Comparison of ENCODE assay signal across 22 cellular contexts in genomic region chr2:9773905-9774239, GRCh38.
DNase-seq lines count a peak whose midpoint lies in the region; FAIRE-seq and TF ChIP-seq lines count a peak whose summit lies in the region.
"Had no signal": no experiment of that assay in that cellular context is flagged by ENCODE, and none has a peak within 500 bp of the region (broad histone marks: within the 10 kb centered on the region; RNA-seq: fewer than 3 reads in every experiment).

No MANE protein-coding gene starts in this region.

- H3K18ac ChIP-seq in mesendoderm (ENCODE audit: low read length), result no peak overlapping the region

- no peak overlapping the region for H3K56ac ChIP-seq in mesendoderm (ENCODE audit: low read length)

- H3K79me1 ChIP-seq in mesendoderm (ENCODE audit: low read length), result no peaks in the 10 kb centered on the region

- H3K4me2 ChIP-seq in osteoblast (ENCODE audit: insufficient read depth, low read length) (peak overlapping the region; percentile 44), mesendoderm (ENCODE audit: low read length) (no peak overlapping the region)
- H3K4me2 ChIP-seq: A549 had no signal

- H2BK5ac ChIP-seq in mesendoderm (ENCODE audit: low read length), result no peak overlapping the region

- no peaks in the 10 kb centered on the region for H3K9me3 ChIP-seq in esophagus squamous epithelium
- H3K9me3 ChIP-seq in kidney (ENCODE audit: control insufficient read depth in 1 of 2, low read length in 2 of 2), result no peaks in the 10 kb centered on the region
- H3K9me3 ChIP-seq in osteoblast (ENCODE audit: low read depth, low read length), result no peaks in the 10 kb centered on the region
- H3K9me3 ChIP-seq: A549, MG63, SJCRH30 had no signal

- H3K79me2 ChIP-seq in osteoblast (ENCODE audit: insufficient read depth, low read length), result no peaks in the 10 kb centered on the region
- H3K79me2 ChIP-seq in mesendoderm (ENCODE audit: control insufficient read depth, insufficient read depth, low read length), result no peaks in the 10 kb centered on the region

- TF ChIP-seq CTCF in esophagus squamous epithelium (IDR thresholded peaks at IDR 0.05) (no peak), kidney (IDR thresholded peaks at IDR 0.05; ENCODE audit: borderline replicate concordance, extremely low read depth, insufficient read depth) (no peak), osteoblast (IDR thresholded peaks at IDR 0.05; ENCODE audit: extremely low read depth, low read depth, low read length) (no peak)

- H2BK120ac ChIP-seq in mesendoderm (ENCODE audit: low read depth, low read length), result no peak overlapping the region

- H3K36me3 ChIP-seq in esophagus squamous epithelium, result no peaks in the 10 kb centered on the region
- no peaks in the 10 kb centered on the region for H3K36me3 ChIP-seq in kidney (ENCODE audit: control insufficient read depth in 1 of 2, insufficient read depth in 2 of 2, low read length in 2 of 2)
- H3K36me3 ChIP-seq in osteoblast (ENCODE audit: insufficient read depth, low read length), result no peaks in the 10 kb centered on the region
- H3K36me3 ChIP-seq in mesendoderm (ENCODE audit: control insufficient read depth, insufficient read depth, low read length), result no peaks in the 10 kb centered on the region
- H3K36me3 ChIP-seq: MG63, SJCRH30 had no signal

- peak overlapping the region in 3 of 4 donors; percentile 10 to 33 (median 23) for H3K27ac ChIP-seq in esophagus squamous epithelium
- H3K27ac ChIP-seq in kidney (ENCODE audit: low read depth in 2 of 2, low read length in 2 of 2), result no peak overlapping the region
- H3K27ac ChIP-seq in osteoblast (ENCODE audit: low read depth, low read length), result peak overlapping the region; percentile 24
- no peak overlapping the region for H3K27ac ChIP-seq in mesendoderm (ENCODE audit: low read depth, low read length)
- H3K27ac ChIP-seq: A549, SJCRH30 had no signal

- no peak for TF ChIP-seq POLR2A in esophagus squamous epithelium (IDR thresholded peaks at IDR 0.05)

- H3K27me3 ChIP-seq in esophagus squamous epithelium, result no peaks in the 10 kb centered on the region
- no peaks in the 10 kb centered on the region for H3K27me3 ChIP-seq in osteoblast (ENCODE audit: insufficient read depth, low read length)
- H3K27me3 ChIP-seq in mesendoderm (ENCODE audit: insufficient read depth, low read length, poor library complexity), result no peaks in the 10 kb centered on the region
- H3K27me3 ChIP-seq: MG63, SJCRH30 had no signal

- H2AK5ac ChIP-seq in mesendoderm (ENCODE audit: low read length), result no peak overlapping the region

- no peaks in the 10 kb centered on the region for H4K20me1 ChIP-seq in osteoblast (ENCODE audit: insufficient read depth, low read length)

- H3K4me3 ChIP-seq in esophagus squamous epithelium (no peak overlapping the region), kidney (ENCODE audit: low read length in 2 of 2) (no peak overlapping the region), osteoblast (ENCODE audit: insufficient read depth, low read length) (no peak overlapping the region), mesendoderm (ENCODE audit: low read length) (no peak overlapping the region)
- H3K4me3 ChIP-seq: A549, MG63, SJCRH30 had no signal

- in situ Hi-C loops in G401 (cut with HindIII; ENCODE audit: low sequenced_read_pairs), result no loop called here

- no peak overlapping the region for H3K9ac ChIP-seq in kidney (ENCODE audit: low read length in 2 of 2)
- H3K9ac ChIP-seq in mesendoderm (ENCODE audit: low read length), result no peak overlapping the region

- H2BK15ac ChIP-seq in mesendoderm (replicated peaks; ENCODE audit: low read depth), result no peak overlapping the region

- no peak for FAIRE-seq in kidney (lab: Jason Lieb, UNC)
- FAIRE-seq: A549, HTR-8/SVneo had no signal

- peak; percentile 32 for DNase-seq in G401 (ENCODE audit: low spot score)
- DNase-seq in esophagus squamous epithelium (lab: John Stamatoyannopoulos, UW), result no peak
- DNase-seq in kidney, result peak; percentile 90
- no peak for DNase-seq in osteoblast (ENCODE audit: insufficient read length, low spot score, missing footprints)
- DNase-seq in HCEC 1CT, result no peak
- DNase-seq in mesendoderm, result no peak
- DNase-seq in DMS53 treated with DMSO at 0.1 percent for 48 hours (lab: John Stamatoyannopoulos, UW; ENCODE audit: unreplicated experiment), result no peak
- DNase-seq in glomerular visceral epithelial cell (ENCODE audit: extremely low spot score), result no peak
- DNase-seq: CD8-positive, alpha-beta memory T cell; DMS79; H7; IMR-90; MG63; NCI-H1048; NCI-H1436; NCI-H1930; NCI-H226; NCI-H82; OCI-M1 had no signal

- no peak overlapping the region for H4K8ac ChIP-seq in mesendoderm (ENCODE audit: low read depth, low read length)

- H3K23ac ChIP-seq in mesendoderm (ENCODE audit: low read length), result no peak overlapping the region

- H3K4me1 ChIP-seq in esophagus squamous epithelium, result peaks cover 26 to 68% (median 35%) of the 10 kb centered on the region in 3 donors
- H3K4me1 ChIP-seq in kidney (ENCODE audit: control insufficient read depth in 1 of 2, insufficient read depth in 1 of 2, low read depth in 1 of 2, low read length in 2 of 2), result peaks cover 0 to 8% of the 10 kb centered on the region in 2 donors
- peaks cover 40% of the 10 kb centered on the region for H3K4me1 ChIP-seq in osteoblast (ENCODE audit: insufficient read depth, low read length)
- H3K4me1 ChIP-seq in mesendoderm (ENCODE audit: control insufficient read depth, low read depth, low read length), result no peaks in the 10 kb centered on the region

- H4K5ac ChIP-seq in mesendoderm (ENCODE audit: low read length), result no peak overlapping the region

- intact Hi-C loops in esophagus squamous epithelium (cut with DNase I), result no loop called here
- intact Hi-C loops in kidney (cut with DNase I), result no loop called here

- H3K4ac ChIP-seq in mesendoderm (ENCODE audit: low read depth, low read length), result no peak overlapping the region

- peak overlapping the region; percentile 83 for H2AFZ ChIP-seq in osteoblast (ENCODE audit: low read length)

- 26% methylated on average over 3 of the region's 3 CpGs; no CpG with 5 or more reads in 1 of the 2 donors for WGBS in esophagus squamous epithelium, 2 donors
- no CpG with 5 or more reads among the region's 3 CpGs for WGBS in mesendoderm (ENCODE audit: extremely low coverage, insufficient coverage, low lambda C conversion rate)

Comparison
In these comparisons a context has a peak if more than half of its experiments do, and no peak if none do; other contexts are left out.
1. DNase-seq: peak in G401 (single experiment) and kidney (single experiment); none in esophagus squamous epithelium (single experiment), osteoblast (single experiment), HCEC 1CT (single experiment), mesendoderm (single experiment), DMS53 treated with DMSO at 0.1 percent for 48 hours (single experiment) and glomerular visceral epithelial cell (single experiment).
2. H3K27ac ChIP-seq: peak in esophagus squamous epithelium (3 of 4) and osteoblast (single experiment); none in kidney (0 of 2) and mesendoderm (single experiment).